In the genomic region with DNA sequence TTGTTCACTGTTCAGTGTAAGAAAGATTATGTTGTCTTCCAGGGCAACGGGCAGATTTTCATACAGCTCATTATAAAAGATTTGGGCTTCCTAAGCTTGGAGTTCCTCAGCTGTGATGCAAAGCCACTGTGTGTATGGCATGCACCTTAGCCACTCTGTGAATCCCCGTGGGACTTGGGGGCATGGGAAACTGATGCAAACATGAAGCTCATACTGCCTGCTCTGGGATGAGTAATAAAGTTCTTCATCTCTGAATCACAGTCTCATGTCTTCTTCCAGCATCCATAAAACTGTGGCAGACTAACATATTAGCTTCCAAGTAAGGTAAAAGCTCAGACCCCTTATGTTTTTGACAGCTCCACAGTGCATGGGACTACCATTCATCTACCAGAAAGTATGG, we compare ENCODE assay signal across 1 cellular context.
TF ChIP-seq lines count a peak whose summit lies in the region.

No MANE protein-coding gene starts in this region.

TF ChIP-seq in IMR-90, 13 proteins besides CTCF, POLR2A, EP300 and RAD21:
- TF ChIP-seq, protein P1, sequence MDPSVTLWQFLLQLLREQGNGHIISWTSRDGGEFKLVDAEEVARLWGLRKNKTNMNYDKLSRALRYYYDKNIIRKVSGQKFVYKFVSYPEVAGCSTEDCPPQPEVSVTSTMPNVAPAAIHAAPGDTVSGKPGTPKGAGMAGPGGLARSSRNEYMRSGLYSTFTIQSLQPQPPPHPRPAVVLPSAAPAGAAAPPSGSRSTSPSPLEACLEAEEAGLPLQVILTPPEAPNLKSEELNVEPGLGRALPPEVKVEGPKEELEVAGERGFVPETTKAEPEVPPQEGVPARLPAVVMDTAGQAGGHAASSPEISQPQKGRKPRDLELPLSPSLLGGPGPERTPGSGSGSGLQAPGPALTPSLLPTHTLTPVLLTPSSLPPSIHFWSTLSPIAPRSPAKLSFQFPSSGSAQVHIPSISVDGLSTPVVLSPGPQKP (IDR thresholded peaks at IDR 0.05; ENCODE audit: borderline replicate concordance, low read depth, low read length), result no peak
- TF ChIP-seq MXI1 (IDR thresholded peaks at IDR 0.05; ENCODE audit: borderline replicate concordance, low read depth, low read length) (no peak), CEBPB (IDR thresholded peaks at IDR 0.05; ENCODE audit: low read depth, low read length) (no peak), MAZ (IDR thresholded peaks at IDR 0.05; ENCODE audit: borderline replicate concordance, low read depth, low read length) (no peak), SMC3 (IDR thresholded peaks at IDR 0.05; ENCODE audit: low read depth, low read length) (no peak), BHLHE40 (IDR thresholded peaks at IDR 0.05; ENCODE audit: low read depth, low read length) (no peak), MAFK (IDR thresholded peaks at IDR 0.05; ENCODE audit: low read depth, low read length) (no peak), NFE2L2 (IDR thresholded peaks at IDR 0.05; ENCODE audit: low read depth, low read length) (no peak), FOS (IDR thresholded peaks at IDR 0.05; ENCODE audit: low read depth, low read length) (no peak), RFX5 (IDR thresholded peaks at IDR 0.05; ENCODE audit: low read depth, low read length) (no peak), CHD1 (IDR thresholded peaks at IDR 0.05; ENCODE audit: low read depth, low read length) (no peak), RCOR1 (IDR thresholded peaks at IDR 0.05; ENCODE audit: insufficient replicate concordance, low read length) (no peak)
- TF ChIP-seq, protein P2, sequence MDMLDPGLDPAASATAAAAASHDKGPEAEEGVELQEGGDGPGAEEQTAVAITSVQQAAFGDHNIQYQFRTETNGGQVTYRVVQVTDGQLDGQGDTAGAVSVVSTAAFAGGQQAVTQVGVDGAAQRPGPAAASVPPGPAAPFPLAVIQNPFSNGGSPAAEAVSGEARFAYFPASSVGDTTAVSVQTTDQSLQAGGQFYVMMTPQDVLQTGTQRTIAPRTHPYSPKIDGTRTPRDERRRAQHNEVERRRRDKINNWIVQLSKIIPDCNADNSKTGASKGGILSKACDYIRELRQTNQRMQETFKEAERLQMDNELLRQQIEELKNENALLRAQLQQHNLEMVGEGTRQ (IDR thresholded peaks at IDR 0.05; ENCODE audit: low read depth, low read length), result no peak
